Comparison of ENCODE assay signal across 37 cellular contexts in the genomic region with DNA sequence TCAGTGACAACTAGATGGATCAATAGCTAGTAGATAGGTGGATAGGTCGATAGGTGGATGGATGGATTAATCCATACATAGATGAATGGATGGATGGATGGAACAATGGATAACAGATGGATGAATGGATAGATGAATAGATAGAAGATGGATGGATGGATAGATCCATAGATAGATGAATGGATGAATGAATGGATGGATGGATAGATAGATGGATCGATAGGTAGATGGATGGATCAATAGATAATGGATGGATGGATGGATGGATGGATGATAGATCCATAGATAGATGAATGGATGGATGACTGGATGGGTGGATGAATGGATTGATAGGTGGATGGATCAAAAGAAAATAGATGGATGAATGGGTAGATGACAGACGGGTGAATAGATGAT. TPM values are rescaled to one million over a fixed set of nuclear protein-coding genes. Genes with fewer than 3 reads are reported as not detected.
"Had no signal": no experiment of that assay in that cellular context is flagged by ENCODE, and none has a peak within 500 bp of the region (broad histone marks: within the 10 kb centered on the region; RNA-seq: fewer than 3 reads in every experiment).

No MANE protein-coding gene starts in this region.

- H3K27ac ChIP-seq: ascending aorta, cardiac muscle cell, VCaP had no signal

- DNase-seq: activated CD4-positive, alpha-beta memory T cell treated with anti-CD3 and anti-CD28 coated beads, Interleukin-2, amount 10 ng/mL, durations not matched to agents 7 days and 5 days; activated CD4-positive, alpha-beta T cell treated with anti-CD3 and anti-CD28 coated beads for 1 hour; activated CD4-positive, alpha-beta T cell treated with anti-CD3 and anti-CD28 coated beads for 36 hours; activated CD4-positive, alpha-beta T cell treated with anti-CD3 and anti-CD28 coated beads for 48 hours; activated CD4-positive, alpha-beta T cell treated with anti-CD3 and anti-CD28 coated beads, Interleukin-2, amount 10 ng/mL, durations not matched to agents 7 days and 5 days; activated CD4-positive, alpha-beta T cell treated with anti-CD3 and anti-CD28 coated beads, Interleukin-2, amount 50 U/mL, for 48 hours; activated CD4-positive, CD25-positive, alpha-beta regulatory T cell; activated CD8-positive, alpha-beta memory T cell treated with anti-CD3 and anti-CD28 coated beads, Interleukin-2, amount 50 U/mL, for 48 hours; activated CD8-positive, alpha-beta T cell treated with anti-CD3 and anti-CD28 coated beads, Interleukin-2, amount 10 ng/mL, durations not matched to agents 7 days and 5 days; activated effector memory CD4-positive, alpha-beta T cell treated with Interleukin-2 at 50 U/mL for 16 hours; activated gamma-delta T cell; activated naive CD4-positive, alpha-beta T cell treated with anti-CD3 and anti-CD28 coated beads, Interleukin-2, amount 10 ng/mL, durations not matched to agents 7 days and 5 days; activated naive CD4-positive, alpha-beta T cell treated with Interleukin-2 at 50 U/mL for 16 hours; activated naive CD8-positive, alpha-beta T cell treated with anti-CD3 and anti-CD28 coated beads, Interleukin-2, amount 10 ng/mL, durations not matched to agents 7 days and 5 days; activated naive CD8-positive, alpha-beta T cell treated with anti-CD3 and anti-CD28 coated beads, Interleukin-2, amount 50 U/mL, for 24 hours; amygdala; anterior cingulate cortex; caudate nucleus; cerebellar nuclear complex; T-helper 1 cell; T-helper 2 cell; T-helper 9 cell had no signal

- H3K4me3 Mint-ChIP-seq: activated CD4-positive, alpha-beta memory T cell treated with anti-CD3 and anti-CD28 coated beads, Interleukin-2, amount 10 ng/mL, durations not matched to agents 7 days and 5 days; activated CD4-positive, alpha-beta T cell treated with anti-CD3 and anti-CD28 coated beads for 36 hours; activated CD4-positive, alpha-beta T cell treated with anti-CD3 and anti-CD28 coated beads, Interleukin-2, amount 10 ng/mL, durations not matched to agents 7 days and 5 days; activated CD8-positive, alpha-beta memory T cell treated with anti-CD3 and anti-CD28 coated beads, Interleukin-2, amount 10 ng/mL, durations not matched to agents 7 days and 5 days; activated CD8-positive, alpha-beta T cell treated with anti-CD3 and anti-CD28 coated beads, Interleukin-2, amount 10 ng/mL, durations not matched to agents 7 days and 5 days; activated naive CD4-positive, alpha-beta T cell treated with anti-CD3 and anti-CD28 coated beads, Interleukin-2, amount 10 ng/mL, durations not matched to agents 7 days and 5 days; activated naive CD4-positive, alpha-beta T cell treated with anti-CD3 and anti-CD28 coated beads, Interleukin-2, amount 50 U/mL, for 24 hours; activated naive CD8-positive, alpha-beta T cell; activated naive CD8-positive, alpha-beta T cell treated with anti-CD3 and anti-CD28 coated beads, Interleukin-2, amount 10 ng/mL, durations not matched to agents 7 days and 5 days; activated naive CD8-positive, alpha-beta T cell treated with anti-CD3 and anti-CD28 coated beads, Interleukin-2, amount 50 U/mL, for 24 hours; activated T-cell treated with anti-CD3 and anti-CD28 coated beads, Interleukin-2, amount 50 U/mL, for 24 hours; brain; central memory CD8-positive, alpha-beta T cell; T-helper 1 cell treated with Interleukin-12 subunit alpha and Interleukin-12 subunit beta and Interleukin-4 antibody, amounts not matched to agents 30 μg/mL and 1 μg/mL, for 36 hours; T-helper 2 cell treated with Interferon-gamma antibody and Interleukin-4, amounts not matched to agents 5 μg/mL and 100 μg/mL, for 36 hours had no signal

- H3K4me3 ChIP-seq: ascending aorta, cardiac muscle cell had no signal

- H3K9me3 ChIP-seq: ascending aorta had no signal

- H3K27ac Mint-ChIP-seq: activated CD4-positive, alpha-beta memory T cell treated with anti-CD3 and anti-CD28 coated beads, Interleukin-2, amount 10 ng/mL, durations not matched to agents 7 days and 5 days; activated CD4-positive, alpha-beta T cell treated with anti-CD3 and anti-CD28 coated beads for 36 hours; activated CD4-positive, alpha-beta T cell treated with anti-CD3 and anti-CD28 coated beads, Interleukin-2, amount 10 ng/mL, durations not matched to agents 7 days and 5 days; activated CD8-positive, alpha-beta memory T cell treated with anti-CD3 and anti-CD28 coated beads, Interleukin-2, amount 10 ng/mL, durations not matched to agents 7 days and 5 days; activated CD8-positive, alpha-beta T cell treated with anti-CD3 and anti-CD28 coated beads, Interleukin-2, amount 10 ng/mL, durations not matched to agents 7 days and 5 days; activated naive CD4-positive, alpha-beta T cell treated with anti-CD3 and anti-CD28 coated beads, Interleukin-2, amount 10 ng/mL, durations not matched to agents 7 days and 5 days; activated naive CD4-positive, alpha-beta T cell treated with anti-CD3 and anti-CD28 coated beads, Interleukin-2, amount 50 U/mL, for 24 hours; activated naive CD8-positive, alpha-beta T cell; activated naive CD8-positive, alpha-beta T cell treated with anti-CD3 and anti-CD28 coated beads, Interleukin-2, amount 10 ng/mL, durations not matched to agents 7 days and 5 days; activated naive CD8-positive, alpha-beta T cell treated with anti-CD3 and anti-CD28 coated beads, Interleukin-2, amount 50 U/mL, for 24 hours; activated T-cell treated with anti-CD3 and anti-CD28 coated beads, Interleukin-2, amount 50 U/mL, for 24 hours; activated T-helper 2 cell treated with anti-CD3 and anti-CD28 coated beads, Interferon-gamma antibody, Interleukin-2, Interleukin-4, amounts not matched to agents 10 μg/mL and 5 μg/mL and 100 μg/mL, durations not matched to agents 14 hours and 24 hours and 36 hours; brain; T-helper 1 cell treated with Interleukin-12 subunit alpha and Interleukin-12 subunit beta and Interleukin-4 antibody, amounts not matched to agents 30 μg/mL and 1 μg/mL, for 36 hours; T-helper 2 cell treated with Interferon-gamma antibody and Interleukin-4, amounts not matched to agents 5 μg/mL and 100 μg/mL, for 36 hours had no signal

- H3K4me1 Mint-ChIP-seq: activated CD4-positive, alpha-beta memory T cell treated with anti-CD3 and anti-CD28 coated beads, Interleukin-2, amount 10 ng/mL, durations not matched to agents 7 days and 5 days; activated naive CD4-positive, alpha-beta T cell treated with anti-CD3 and anti-CD28 coated beads, Interleukin-2, amount 10 ng/mL, durations not matched to agents 7 days and 5 days; central memory CD8-positive, alpha-beta T cell had no signal

- FAIRE-seq: bronchial epithelial cell, TTC549 had no signal

- H3K36me3 ChIP-seq: ascending aorta, cardiac muscle cell had no signal

- H3K9me3 Mint-ChIP-seq: activated naive CD4-positive, alpha-beta T cell treated with anti-CD3 and anti-CD28 coated beads, Interleukin-2, amount 10 ng/mL, durations not matched to agents 7 days and 5 days; activated T-helper 2 cell treated with anti-CD3 and anti-CD28 coated beads, Interferon-gamma antibody, Interleukin-2, Interleukin-4, amounts not matched to agents 10 μg/mL and 5 μg/mL and 100 μg/mL, durations not matched to agents 14 hours and 24 hours and 36 hours; T-helper 1 cell treated with Interleukin-12 subunit alpha and Interleukin-12 subunit beta and Interleukin-4 antibody, amounts not matched to agents 30 μg/mL and 1 μg/mL, for 36 hours had no signal

- H3K4me1 ChIP-seq: ascending aorta had no signal

- H3K36me3 Mint-ChIP-seq: activated CD8-positive, alpha-beta memory T cell treated with anti-CD3 and anti-CD28 coated beads, Interleukin-2, amount 10 ng/mL, durations not matched to agents 7 days and 5 days; activated naive CD4-positive, alpha-beta T cell treated with anti-CD3 and anti-CD28 coated beads, Interleukin-2, amount 10 ng/mL, durations not matched to agents 7 days and 5 days; activated naive CD4-positive, alpha-beta T cell treated with anti-CD3 and anti-CD28 coated beads, Interleukin-2, amount 50 U/mL, for 24 hours; activated naive CD8-positive, alpha-beta T cell treated with anti-CD3 and anti-CD28 coated beads, Interleukin-2, amount 10 ng/mL, durations not matched to agents 7 days and 5 days; brain had no signal

- ATAC-seq: activated CD4-positive, alpha-beta T cell treated with anti-CD3 and anti-CD28 coated beads for 36 hours; activated CD4-positive, CD25-positive, alpha-beta regulatory T cell treated with anti-CD3 and anti-CD28 coated beads, Interleukin-2, amount 50 U/mL, for 24 hours; activated CD8-positive, alpha-beta memory T cell treated with anti-CD3 and anti-CD28 coated beads, Interleukin-2, amount 10 ng/mL, durations not matched to agents 7 days and 5 days; activated CD8-positive, alpha-beta T cell treated with anti-CD3 and anti-CD28 coated beads, Interleukin-2, amount 10 ng/mL, durations not matched to agents 7 days and 5 days; activated naive CD8-positive, alpha-beta T cell treated with anti-CD3 and anti-CD28 coated beads, Interleukin-2, amount 50 U/mL, for 24 hours had no signal

RNA-seq across cellular contexts. Expression of a gene that starts 5.1 kb away (rescaled TPM):
- total RNA-seq: activated CD4-positive, alpha-beta memory T cell treated with anti-CD3 and anti-CD28 coated beads, Interleukin-2, amount 10 ng/mL, durations not matched to agents 7 days and 5 days; activated CD4-positive, alpha-beta T cell treated with anti-CD3 and anti-CD28 coated beads for 36 hours; activated CD8-positive, alpha-beta T cell treated with anti-CD3 and anti-CD28 coated beads, Interleukin-2, amount 10 ng/mL, durations not matched to agents 7 days and 5 days; activated T-helper 2 cell treated with anti-CD3 and anti-CD28 coated beads, Interferon-gamma antibody, Interleukin-2, Interleukin-4, amounts not matched to agents 10 μg/mL and 5 μg/mL and 100 μg/mL, durations not matched to agents 14 hours and 24 hours and 36 hours; ascending aorta; bronchial epithelial cell; cardiac muscle cell had no signal
